In genomic region chr5:176497852-176498251, GRCh38 we compare ENCODE assay signal across 18 cellular contexts. TPM values are rescaled to one million over a fixed set of nuclear protein-coding genes. Genes with fewer than 3 reads are reported as not detected.
DNase-seq lines count a peak whose midpoint lies in the region; ATAC-seq and TF ChIP-seq lines count a peak whose summit lies in the region.
"Had no signal": no experiment of that assay in that cellular context is flagged by ENCODE, and none has a peak within 500 bp of the region (broad histone marks: within the 10 kb centered on the region; RNA-seq: fewer than 3 reads in every experiment).

No MANE protein-coding gene starts in this region.

- no peak overlapping the region for H2AFZ ChIP-seq in PC-3 (ENCODE audit: low read length)
- H2AFZ ChIP-seq: GM23338 had no signal

- no peaks in the 10 kb centered on the region for H3K27me3 Mint-ChIP-seq in neural crest cell (ENCODE audit: low read depth)

- H3K9me3 Mint-ChIP-seq in neural crest cell: no peaks in the 10 kb centered on the region
- H3K9me3 Mint-ChIP-seq: activated naive CD4-positive, alpha-beta T cell treated with anti-CD3 and anti-CD28 coated beads, Interleukin-2, amount 50 U/mL, for 72 hours; GM23338 had no signal

- no peaks in the 10 kb centered on the region for H3K27me3 ChIP-seq in PC-3 (ENCODE audit: low read length)
- H3K27me3 ChIP-seq: vagina had no signal

- peaks cover 7% of the 10 kb centered on the region; the same call in 1 of the 2 replicates for H3K79me2 ChIP-seq in PC-3 (ENCODE audit: low read length)

- no peaks in the 10 kb centered on the region for H3K9me2 ChIP-seq in PC-3 (replicated peaks; ENCODE audit: low read length)

- BruUV-seq in PC-3 (replicated peaks; lab: Mats Ljungman, UMichigan): no TSS peak

- DNase-seq in EL (peak; percentile 49), PC-3 (peak; percentile 69), epithelial cell of esophagus (ENCODE audit: low read depth) (peak; percentile 92), neural crest cell (ENCODE audit: low read depth, low spot score) (no peak), NCI-H1417 (lab: John Stamatoyannopoulos, UW) (no peak), NOMO-1 treated with dmso at 0.1 percent for 144 hours (lab: John Stamatoyannopoulos, UW; ENCODE audit: unreplicated experiment) (no peak), T-helper 9 cell (no peak)
- DNase-seq: activated T-cell treated with anti-CD3 and anti-CD28 coated beads, Interleukin-2, amount 50 U/mL, for 48 hours; dermis blood vessel endothelial cell; NCI-H146; NCI-H82 had no signal

- no peak overlapping the region for H3K4me3 ChIP-seq in PC-3 (ENCODE audit: low read length)
- no peak overlapping the region for H3K4me3 ChIP-seq in epithelial cell of esophagus (ENCODE audit: low read length)
- H3K4me3 ChIP-seq: GM23338, vagina had no signal

- H3K4me2 ChIP-seq in PC-3 (ENCODE audit: low read length): peak overlapping the region; percentile 55
- H3K4me2 ChIP-seq: GM23338 had no signal

- H3K4me3 Mint-ChIP-seq in neural crest cell: no peak overlapping the region
- H3K4me3 Mint-ChIP-seq: GM23338 had no signal

- intact Hi-C loops in PC-3 (cut with micrococcal nuclease): no loop called here

- POLR2A ChIA-PET in PC-3 (lab: Charles Lee; ENCODE audit: unreplicated experiment): no interaction called here

- peaks cover 4% of the 10 kb centered on the region; the same call in 1 of the 2 replicates for H4K20me1 ChIP-seq in PC-3 (ENCODE audit: low read length)

- CTCF ChIA-PET in PC-3 (lab: Charles Lee): no interaction called here

- no peaks in the 10 kb centered on the region for H3K9me3 ChIP-seq in PC-3 (ENCODE audit: low read length)
- H3K9me3 ChIP-seq: vagina had no signal

- H3K36me3 Mint-ChIP-seq in neural crest cell (ENCODE audit: low read depth): peaks cover 12% of the 10 kb centered on the region

- H3K4me1 Mint-ChIP-seq in neural crest cell: no peaks in the 10 kb centered on the region

- H3K27ac Mint-ChIP-seq in neural crest cell (ENCODE audit: unreplicated experiment): peak overlapping the region; percentile 27
- H3K27ac Mint-ChIP-seq: GM23338 had no signal

- H3K27ac ChIP-seq in PC-3 (ENCODE audit: low read length): 0 out of 2 replicates have a peak overlapping the region, but pooled peaks have one; percentile 25
- H3K27ac ChIP-seq: vagina had no signal

- TF ChIP-seq CTCF in PC-3 (conservative IDR thresholded peaks at IDR 0.05; ENCODE audit: low read depth, low read length) (no peak), epithelial cell of esophagus (IDR thresholded peaks at IDR 0.05; ENCODE audit: insufficient read depth, low read depth, low read length, missing control alignments) (no peak), neural crest cell (conservative IDR thresholded peaks at IDR 0.05) (no peak)

- H3K36me3 ChIP-seq in PC-3 (ENCODE audit: low read depth, low read length): peaks cover 75% of the 10 kb centered on the region

- peak; percentile 96 for ATAC-seq in PC-3
- ATAC-seq in GM19328 (IDR thresholded peaks at IDR 0.05; ENCODE audit: unreplicated experiment): no peak
- ATAC-seq: activated naive CD4-positive, alpha-beta T cell treated with anti-CD3 and anti-CD28 coated beads, Interleukin-2, amount 50 U/mL, for 72 hours; GM23338; left lobe of liver; Panc1 had no signal

- peaks cover 7% of the 10 kb centered on the region for H3F3A ChIP-seq in PC-3 (ENCODE audit: low read length, unreplicated experiment)

- H3K4me1 ChIP-seq in PC-3 (ENCODE audit: insufficient read depth, low read length): peaks cover 18% of the 10 kb centered on the region

- H3K9ac ChIP-seq in PC-3 (ENCODE audit: low read length): no peak overlapping the region

RNA-seq across cellular contexts. Expression of gene RNF44, which starts 39.4 kb away (rescaled TPM):
- total RNA-seq in PC-3 (2014; rRNA removed) (19.2 and 28.3 TPM in 2 replicates), neural crest cell (93.8 and 97.1 TPM in 2 replicates)

RNA-seq across cellular contexts. Expression of gene FAF2, which starts 49.7 kb away (rescaled TPM):
- 51.4 TPM in 2 replicates for total RNA-seq in PC-3 (2014; rRNA removed)
- 49.3 and 50.3 TPM in 2 replicates for total RNA-seq in neural crest cell

RNA-seq across cellular contexts. Expression of gene CDHR2, which starts 51.3 kb away (rescaled TPM):
- total RNA-seq in PC-3 (2014; rRNA removed) (0.07 TPM in 1 of 2 replicates, not detected in the other), neural crest cell (not detected in 2 replicates)
- total RNA-seq: endothelial cell of umbilical vein, GM23338, vagina had no signal

Comparison
In these comparisons a context has a peak if more than half of its experiments do, and no peak if none do; other contexts are left out.
1. DNase-seq: peak in EL (single experiment), PC-3 (single experiment) and epithelial cell of esophagus (single experiment); none in neural crest cell (single experiment), NCI-H1417 (0 of 3), NOMO-1 treated with dmso at 0.1 percent for 144 hours (single experiment) and T-helper 9 cell (single experiment).